In the genomic region with DNA sequence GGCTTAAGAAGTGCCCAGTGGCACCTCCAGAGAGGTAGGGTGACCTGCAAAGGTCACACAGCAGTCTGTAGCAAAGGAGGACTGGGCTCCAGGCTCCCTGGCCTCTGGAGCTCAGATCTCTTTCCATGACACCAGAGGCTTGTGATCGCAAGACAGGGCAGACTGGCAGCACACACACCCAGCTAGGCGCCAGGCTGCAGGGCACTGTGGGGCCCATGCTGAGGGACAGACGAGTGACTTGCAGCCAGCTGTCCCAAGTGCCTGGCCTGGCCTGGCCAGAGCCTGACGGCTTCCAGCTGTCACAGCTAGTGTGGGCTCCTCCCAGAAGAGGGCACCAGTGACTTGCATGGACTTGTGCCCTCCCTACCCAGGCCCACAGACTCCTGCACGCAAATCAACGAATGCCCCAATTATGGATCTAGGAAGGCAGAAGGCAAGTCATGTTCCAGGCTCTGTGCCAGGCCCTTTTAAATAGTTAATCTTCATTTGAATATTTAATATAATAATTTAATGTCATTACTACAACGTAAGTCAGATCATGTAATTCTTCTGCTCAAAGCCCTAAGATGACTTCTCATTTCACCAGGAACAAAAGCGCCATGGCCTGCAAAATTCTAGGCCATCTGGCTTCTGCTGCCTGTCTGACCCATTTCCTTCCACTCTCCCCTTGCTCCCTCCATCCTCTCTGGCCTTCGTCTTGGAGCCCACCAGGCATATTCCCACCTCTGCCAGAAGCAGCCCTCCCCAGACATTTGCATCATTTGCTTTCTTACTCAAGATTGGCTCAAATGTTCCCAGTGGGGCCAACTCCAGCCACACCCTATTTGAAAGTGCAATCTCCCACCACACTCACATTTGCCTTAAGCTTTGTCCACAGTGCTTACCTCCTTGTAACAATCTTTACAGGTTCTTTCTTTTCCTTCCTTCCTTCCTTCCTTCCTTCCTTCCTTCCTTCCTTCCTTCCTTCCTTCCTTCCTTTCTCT, we compare ENCODE assay signal across 1 cellular context.
TF ChIP-seq lines count a peak whose summit lies in the region.

No MANE protein-coding gene starts in this region.

TF ChIP-seq in H1, 55 proteins besides CTCF, POLR2A, EP300 and RAD21:
- TF ChIP-seq BCL11A (IDR thresholded peaks at IDR 0.05; ENCODE audit: low read depth in 2 of 2, low read length in 2 of 2) (no peak), JUND (IDR thresholded peaks at IDR 0.05; ENCODE audit: low read length) (no peak), KDM5A (IDR thresholded peaks at IDR 0.05; ENCODE audit: low read length) (no peak), RXRA (IDR thresholded peaks at IDR 0.05; ENCODE audit: insufficient read depth, low read depth, low read length) (no peak), ATF3 (IDR thresholded peaks at IDR 0.05; ENCODE audit: insufficient read depth, low read depth, low read length) (no peak), SP2 (IDR thresholded peaks at IDR 0.05; ENCODE audit: low read length) (no peak), CHD2 (IDR thresholded peaks at IDR 0.05; ENCODE audit: low read length) (no peak), RNF2 (IDR thresholded peaks at IDR 0.05; ENCODE audit: borderline replicate concordance, low read depth, low read length, missing control alignments, poor library complexity, severe bottlenecking) (no peak), CEBPB (IDR thresholded peaks at IDR 0.05; ENCODE audit: low read depth, low read length) (no peak), NRF1 (IDR thresholded peaks at IDR 0.05; ENCODE audit: low read depth, low read length) (no peak), GTF2F1 (IDR thresholded peaks at IDR 0.05; ENCODE audit: borderline replicate concordance, low read depth, low read length) (no peak), SP4 (IDR thresholded peaks at IDR 0.05; ENCODE audit: low read length) (no peak), KDM1A (IDR thresholded peaks at IDR 0.05; ENCODE audit: borderline replicate concordance, low read length) (no peak), HDAC2 (IDR thresholded peaks at IDR 0.05; ENCODE audit: borderline replicate concordance in 1 of 2, low read depth in 2 of 2, low read length in 2 of 2) (no peak), E2F6 (IDR thresholded peaks at IDR 0.05) (no peak), SIN3A (conservative IDR thresholded peaks at IDR 0.05 in 1 of 2, IDR thresholded peaks at IDR 0.05 in 1 of 2; ENCODE audit: low read depth in 1 of 2, low read length in 2 of 2) (no peak), YY1 (IDR thresholded peaks at IDR 0.05; ENCODE audit: low read depth, low read length) (no peak), CTBP2 (IDR thresholded peaks at IDR 0.05; ENCODE audit: borderline replicate concordance, insufficient read depth, insufficient read length, low read length) (no peak), MAFK (IDR thresholded peaks at IDR 0.05; ENCODE audit: low read depth, low read length) (no peak), TCF12 (IDR thresholded peaks at IDR 0.05; ENCODE audit: low read depth, low read length) (no peak)
